26 cellular contexts compared by ENCODE assay signal in the genomic region with DNA sequence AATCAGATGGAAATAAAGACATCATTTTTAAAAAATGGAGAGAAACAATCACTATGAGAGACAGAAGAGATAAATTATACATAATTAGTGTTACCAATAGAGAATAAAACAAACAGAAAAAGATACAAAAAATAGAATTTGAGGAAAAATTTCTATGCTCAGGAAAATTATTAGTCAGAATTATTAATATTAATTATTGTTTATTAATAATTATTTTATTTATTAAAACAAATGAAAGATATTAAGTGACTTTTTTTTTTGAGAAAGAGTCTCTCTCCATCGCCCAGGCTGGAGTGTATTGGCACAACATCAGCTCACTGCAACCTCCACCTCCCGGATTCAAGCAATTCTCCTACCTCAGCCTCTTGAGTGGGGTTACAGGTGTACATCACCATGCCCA.
DNase-seq lines count a peak whose midpoint lies in the region; ATAC-seq, FAIRE-seq and TF ChIP-seq lines count a peak whose summit lies in the region.
"Had no signal": no experiment of that assay in that cellular context is flagged by ENCODE, and none has a peak within 500 bp of the region (broad histone marks: within the 10 kb centered on the region; RNA-seq: fewer than 3 reads in every experiment).

No MANE protein-coding gene starts in this region.

- ATAC-seq in WTC11 = no peak
- no peak for ATAC-seq in activated CD4-positive, CD25-positive, alpha-beta regulatory T cell treated with anti-CD3 and anti-CD28 coated beads, Interleukin-2, amount 50 U/mL, for 24 hours
- ATAC-seq: GM12878 had no signal

- DNase-seq in WTC11 (ENCODE audit: low spot score) = no peak
- DNase-seq in frontal cortex (ENCODE audit: low spot score in 2 of 2) = no peak
- DNase-seq in brain microvascular endothelial cell = no peak
- DNase-seq in NCI-H226 = no peak
- DNase-seq: 8988T; ACHN; BE2C; C1 segment of cervical spinal cord; CD4-positive, alpha-beta memory T cell; CD4-positive, CD25-positive, alpha-beta regulatory T cell; CD8-positive, alpha-beta memory T cell; COR-L47; DMS 273 treated with DMSO at 0.1 percent for 48 hours; DMS153; DMS53; DMS79; DND-41; EL; GDM1 had no signal

- no peaks in the 10 kb centered on the region for H3K36me3 ChIP-seq in brain microvascular endothelial cell (replicated peaks)
- H3K36me3 ChIP-seq: BE2C, BLaER1 had no signal

- H3K9me3 Mint-ChIP-seq in WTC11 = peaks cover 1% of the 10 kb centered on the region; the same call in 1 of the 2 replicates
- H3K9me3 Mint-ChIP-seq: CD8-positive, alpha-beta memory T cell had no signal

- 0 out of 2 replicates have a peak, but pooled peaks cover 4% of the 10 kb centered on the region for H3K4me1 Mint-ChIP-seq in WTC11
- H3K4me1 Mint-ChIP-seq: CD14-positive monocyte; CD4-positive, alpha-beta memory T cell; CD8-positive, alpha-beta memory T cell had no signal

- no peaks in the 10 kb centered on the region for H3K27me3 Mint-ChIP-seq in WTC11 (ENCODE audit: low read depth)

- H3K4me3 ChIP-seq in brain microvascular endothelial cell (ENCODE audit: low read depth, low read length) = no peak overlapping the region
- H3K4me3 ChIP-seq: BLaER1, GM12878 had no signal

- POLR2A ChIA-PET in WTC11 (lab: Charles Lee) = no interaction called here

- in situ Hi-C loops in brain microvascular endothelial cell (cut with HindIII; ENCODE audit: low pct_ligation_motif_present, low sequenced_read_pairs) = no loop called here

- CTCF ChIA-PET in WTC11 (lab: Charles Lee) = no interaction called here

- H3K27ac Mint-ChIP-seq in WTC11 = no peak overlapping the region
- H3K27ac Mint-ChIP-seq: CD14-positive monocyte; CD4-positive, alpha-beta memory T cell; CD4-positive, CD25-positive, alpha-beta regulatory T cell; CD8-positive, alpha-beta memory T cell had no signal

- H3K27ac ChIP-seq in brain microvascular endothelial cell = no peak overlapping the region
- H3K27ac ChIP-seq: BLaER1 had no signal

- H3K4me3 Mint-ChIP-seq in WTC11 = no peak overlapping the region
- H3K4me3 Mint-ChIP-seq: CD14-positive monocyte; CD4-positive, alpha-beta memory T cell; CD4-positive, CD25-positive, alpha-beta regulatory T cell; CD8-positive, alpha-beta memory T cell had no signal

- no peaks in the 10 kb centered on the region for H3K36me3 Mint-ChIP-seq in WTC11
- H3K36me3 Mint-ChIP-seq: CD14-positive monocyte; CD4-positive, alpha-beta memory T cell; CD4-positive, CD25-positive, alpha-beta regulatory T cell; CD8-positive, alpha-beta memory T cell had no signal

- TF ChIP-seq CTCF in WTC11 (IDR thresholded peaks at IDR 0.05) = no peak
- TF ChIP-seq CTCF in brain microvascular endothelial cell (IDR thresholded peaks at IDR 0.05; ENCODE audit: low read depth, low read length, missing control alignments) = no peak

- FAIRE-seq in frontal cortex (lab: Jason Lieb, UNC) = peak; percentile 60
- FAIRE-seq: A204.1, GM12878, GM12892, GM18507 had no signal

- H3K27me3 ChIP-seq in brain microvascular endothelial cell (replicated peaks) = no peaks in the 10 kb centered on the region
- H3K27me3 ChIP-seq: BE2C, BLaER1 had no signal

TF ChIP-seq in WTC11, 78 proteins besides CTCF, POLR2A, EP300 and RAD21:
- TF ChIP-seq HMGA2 (CRISPR knock-in tag; IDR thresholded peaks at IDR 0.05) = 0 out of 2 replicates have a peak, but pooled peaks have one; percentile 51
- TF ChIP-seq, protein P1, sequence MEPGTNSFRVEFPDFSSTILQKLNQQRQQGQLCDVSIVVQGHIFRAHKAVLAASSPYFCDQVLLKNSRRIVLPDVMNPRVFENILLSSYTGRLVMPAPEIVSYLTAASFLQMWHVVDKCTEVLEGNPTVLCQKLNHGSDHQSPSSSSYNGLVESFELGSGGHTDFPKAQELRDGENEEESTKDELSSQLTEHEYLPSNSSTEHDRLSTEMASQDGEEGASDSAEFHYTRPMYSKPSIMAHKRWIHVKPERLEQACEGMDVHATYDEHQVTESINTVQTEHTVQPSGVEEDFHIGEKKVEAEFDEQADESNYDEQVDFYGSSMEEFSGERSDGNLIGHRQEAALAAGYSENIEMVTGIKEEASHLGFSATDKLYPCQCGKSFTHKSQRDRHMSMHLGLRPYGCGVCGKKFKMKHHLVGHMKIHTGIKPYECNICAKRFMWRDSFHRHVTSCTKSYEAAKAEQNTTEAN (CRISPR knock-in tag; IDR thresholded peaks at IDR 0.05) = no peak
- TF ChIP-seq, protein P2, sequence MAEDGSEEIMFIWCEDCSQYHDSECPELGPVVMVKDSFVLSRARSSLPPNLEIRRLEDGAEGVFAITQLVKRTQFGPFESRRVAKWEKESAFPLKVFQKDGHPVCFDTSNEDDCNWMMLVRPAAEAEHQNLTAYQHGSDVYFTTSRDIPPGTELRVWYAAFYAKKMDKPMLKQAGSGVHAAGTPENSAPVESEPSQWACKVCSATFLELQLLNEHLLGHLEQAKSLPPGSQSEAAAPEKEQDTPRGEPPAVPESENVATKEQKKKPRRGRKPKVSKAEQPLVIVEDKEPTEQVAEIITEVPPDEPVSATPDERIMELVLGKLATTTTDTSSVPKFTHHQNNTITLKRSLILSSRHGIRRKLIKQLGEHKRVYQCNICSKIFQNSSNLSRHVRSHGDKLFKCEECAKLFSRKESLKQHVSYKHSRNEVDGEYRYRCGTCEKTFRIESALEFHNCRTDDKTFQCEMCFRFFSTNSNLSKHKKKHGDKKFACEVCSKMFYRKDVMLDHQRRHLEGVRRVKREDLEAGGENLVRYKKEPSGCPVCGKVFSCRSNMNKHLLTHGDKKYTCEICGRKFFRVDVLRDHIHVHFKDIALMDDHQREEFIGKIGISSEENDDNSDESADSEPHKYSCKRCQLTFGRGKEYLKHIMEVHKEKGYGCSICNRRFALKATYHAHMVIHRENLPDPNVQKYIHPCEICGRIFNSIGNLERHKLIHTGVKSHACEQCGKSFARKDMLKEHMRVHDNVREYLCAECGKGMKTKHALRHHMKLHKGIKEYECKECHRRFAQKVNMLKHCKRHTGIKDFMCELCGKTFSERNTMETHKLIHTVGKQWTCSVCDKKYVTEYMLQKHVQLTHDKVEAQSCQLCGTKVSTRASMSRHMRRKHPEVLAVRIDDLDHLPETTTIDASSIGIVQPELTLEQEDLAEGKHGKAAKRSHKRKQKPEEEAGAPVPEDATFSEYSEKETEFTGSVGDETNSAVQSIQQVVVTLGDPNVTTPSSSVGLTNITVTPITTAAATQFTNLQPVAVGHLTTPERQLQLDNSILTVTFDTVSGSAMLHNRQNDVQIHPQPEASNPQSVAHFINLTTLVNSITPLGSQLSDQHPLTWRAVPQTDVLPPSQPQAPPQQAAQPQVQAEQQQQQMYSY (CRISPR knock-in tag; IDR thresholded peaks at IDR 0.05) = no peak
- TF ChIP-seq, protein P3, sequence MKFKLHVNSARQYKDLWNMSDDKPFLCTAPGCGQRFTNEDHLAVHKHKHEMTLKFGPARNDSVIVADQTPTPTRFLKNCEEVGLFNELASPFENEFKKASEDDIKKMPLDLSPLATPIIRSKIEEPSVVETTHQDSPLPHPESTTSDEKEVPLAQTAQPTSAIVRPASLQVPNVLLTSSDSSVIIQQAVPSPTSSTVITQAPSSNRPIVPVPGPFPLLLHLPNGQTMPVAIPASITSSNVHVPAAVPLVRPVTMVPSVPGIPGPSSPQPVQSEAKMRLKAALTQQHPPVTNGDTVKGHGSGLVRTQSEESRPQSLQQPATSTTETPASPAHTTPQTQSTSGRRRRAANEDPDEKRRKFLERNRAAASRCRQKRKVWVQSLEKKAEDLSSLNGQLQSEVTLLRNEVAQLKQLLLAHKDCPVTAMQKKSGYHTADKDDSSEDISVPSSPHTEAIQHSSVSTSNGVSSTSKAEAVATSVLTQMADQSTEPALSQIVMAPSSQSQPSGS (CRISPR knock-in tag; IDR thresholded peaks at IDR 0.05; ENCODE audit: borderline replicate concordance, low read depth) = no peak
